In the genomic region with DNA sequence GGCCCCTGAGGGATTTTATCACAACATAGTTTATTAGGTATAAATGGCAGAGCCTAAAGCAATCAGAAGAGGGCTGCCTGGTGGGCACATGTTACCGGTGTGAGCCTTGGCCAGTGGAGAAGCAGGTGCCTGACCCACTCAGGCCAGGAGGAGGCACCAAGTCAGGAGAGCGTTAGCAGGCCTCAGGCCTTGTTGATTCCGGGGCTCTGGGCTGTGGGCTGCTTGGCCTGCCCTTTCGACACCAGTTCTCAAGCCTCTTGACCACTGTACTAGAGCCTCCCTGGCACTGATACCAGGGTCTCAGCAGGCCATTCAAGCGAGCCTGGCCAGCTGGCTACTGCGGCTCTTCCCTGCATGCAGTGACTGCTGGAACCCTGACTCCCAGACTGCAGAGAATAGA, we compare ENCODE assay signal across 20 cellular contexts. TPM values are rescaled to one million over a fixed set of nuclear protein-coding genes. Genes with fewer than 3 reads are reported as not detected.
DNase-seq lines count a peak whose midpoint lies in the region; ATAC-seq, FAIRE-seq and TF ChIP-seq lines count a peak whose summit lies in the region.
"Had no signal": no experiment of that assay in that cellular context is flagged by ENCODE, and none has a peak within 500 bp of the region (broad histone marks: within the 10 kb centered on the region; RNA-seq: fewer than 3 reads in every experiment).

No MANE protein-coding gene starts in this region.

- H3K9ac ChIP-seq in H1 (replicated peaks in 1 of 4; ENCODE audit: extremely low read depth in 1 of 4, low read depth in 3 of 4, low read length in 3 of 4): no peak overlapping the region
- H3K9ac ChIP-seq in neuronal stem cell (ENCODE audit: low read depth, low read length, poor library complexity): no peak overlapping the region
- H3K9ac ChIP-seq: GM23248 had no signal

- 0 out of 2 replicates have a peak overlapping the region, but pooled peaks have one; percentile 16 for H2BK5ac ChIP-seq in H1 (ENCODE audit: low read depth, low read length)
- H2BK5ac ChIP-seq in neuronal stem cell (ENCODE audit: low read length): no peak overlapping the region

- POLR2A ChIA-PET in H1 (lab: Charles Lee; ENCODE audit: partially characterized antibody): interaction anchor here (1.0 kb wide), 1 partner anchor 20 kb away, joined by 3 read pairs; no protein-coding TSS in a partner anchor

- no peaks in the 10 kb centered on the region for H3K27me3 Mint-ChIP-seq in GM23338 (ENCODE audit: insufficient read depth, low read depth, poor library complexity)

- no peaks in the 10 kb centered on the region for H3K9me3 Mint-ChIP-seq in GM23338
- H3K9me3 Mint-ChIP-seq: CD4-positive, alpha-beta memory T cell; HFFc6 had no signal

- H2BK20ac ChIP-seq in H1 (ENCODE audit: low read length): no peak overlapping the region

- no peaks in the 10 kb centered on the region for H3K36me3 Mint-ChIP-seq in GM23338 (ENCODE audit: low read depth)
- H3K36me3 Mint-ChIP-seq: CD4-positive, alpha-beta memory T cell had no signal

- H3K4ac ChIP-seq in H1 (replicated peaks; ENCODE audit: insufficient read length, low read depth, low read length): no peak overlapping the region
- H3K4ac ChIP-seq in neuronal stem cell (ENCODE audit: low read length): no peak overlapping the region

- H2BK15ac ChIP-seq in H1 (ENCODE audit: low read length): no peak overlapping the region
- H2BK15ac ChIP-seq in neuronal stem cell (ENCODE audit: low read length): peak overlapping the region; percentile 6

- peak; percentile 7 for DNase-seq in G401 (ENCODE audit: low spot score)
- no peak for DNase-seq in GM23338 (ENCODE audit: low spot score)
- no peak for DNase-seq in H1 (ENCODE audit: low read depth in 1 of 2, low spot score in 2 of 2)
- DNase-seq in neuronal stem cell (ENCODE audit: low spot score): no peak
- no peak for DNase-seq in medulla oblongata (ENCODE audit: extremely low spot score)
- DNase-seq in NCI-H345 (lab: John Stamatoyannopoulos, UW): no peak
- DNase-seq: ACHN; CD4-positive, alpha-beta memory T cell; DMS153; GM23248; H7; HFFc6; KG1 had no signal

- H3K27me3 ChIP-seq in GM23338 (ENCODE audit: insufficient read depth): no peaks in the 10 kb centered on the region
- H3K27me3 ChIP-seq in H1 (replicated peaks in 1 of 4; ENCODE audit: control insufficient read depth in 3 of 4, extremely low read depth in 1 of 4, insufficient read depth in 3 of 4, low read length in 3 of 4): no peaks in the 10 kb centered on the region
- H3K27me3 ChIP-seq in neuronal stem cell (ENCODE audit: control insufficient read depth in 3 of 3, insufficient read depth in 3 of 3, low read depth in 1 of 3, low read length in 3 of 3): peaks cover 0 to 15% (median 0%) of the 10 kb centered on the region in 3 experiments

- no peak overlapping the region for H3K23ac ChIP-seq in H1 (ENCODE audit: insufficient read length)
- peak overlapping the region; percentile 16 for H3K23ac ChIP-seq in neuronal stem cell (ENCODE audit: low read depth, low read length, poor library complexity)

- H3K14ac ChIP-seq in H1 (ENCODE audit: insufficient read length) (no peak overlapping the region), neuronal stem cell (ENCODE audit: low read length) (no peak overlapping the region)

- H3K36me3 ChIP-seq in GM23338 (ENCODE audit: insufficient read depth) (no peaks in the 10 kb centered on the region), H1 (ENCODE audit: control insufficient read depth in 2 of 4, insufficient read depth in 4 of 4, low read length in 3 of 4) (no peaks in the 10 kb centered on the region), neuronal stem cell (replicated peaks in 1 of 2; ENCODE audit: control insufficient read depth in 2 of 2, insufficient read depth in 2 of 2, low read length in 2 of 2) (no peaks in the 10 kb centered on the region)

- no peaks in the 10 kb centered on the region for H3K9me2 ChIP-seq in GM23338 (ENCODE audit: insufficient read depth)

- H2AK5ac ChIP-seq in H1 (ENCODE audit: low read depth, low read length) (no peak overlapping the region), neuronal stem cell (ENCODE audit: low read depth, low read length) (no peak overlapping the region)

- no peak overlapping the region for H3K56ac ChIP-seq in H1 (replicated peaks; ENCODE audit: insufficient read length, low read depth, low read length)

- no peak overlapping the region for H4K91ac ChIP-seq in H1 (replicated peaks; ENCODE audit: insufficient read length, low read length)
- H4K91ac ChIP-seq in neuronal stem cell (ENCODE audit: low read depth, low read length, poor library complexity): no peak overlapping the region

- TF ChIP-seq EP300 in H1 (IDR thresholded peaks at IDR 0.05; ENCODE audit: borderline replicate concordance in 1 of 2, low read depth in 2 of 2, low read length in 2 of 2): no peak

- FAIRE-seq in H1 (lab: Jason Lieb, UNC): no peak
- FAIRE-seq: A204.1, GM12878, HTR-8/SVneo had no signal

- H3K27ac ChIP-seq in GM23338 (ENCODE audit: low read depth) (no peak overlapping the region), H1 (ENCODE audit: low read depth, low read length) (no peak overlapping the region), neuronal stem cell (replicated peaks; ENCODE audit: low read length) (no peak overlapping the region)
- H3K27ac ChIP-seq: C4-2B, GM23248 had no signal

- no peak overlapping the region for H4K8ac ChIP-seq in H1 (ENCODE audit: extremely low read depth, insufficient read depth, low read length)
- H4K8ac ChIP-seq in neuronal stem cell (ENCODE audit: low read depth, low read length): no peak overlapping the region

- in situ Hi-C loops in G401 (cut with HindIII; ENCODE audit: low sequenced_read_pairs): no loop called here

- TF ChIP-seq POLR2A in H1 (IDR thresholded peaks at IDR 0.05; ENCODE audit: control extremely low read depth in 1 of 2, low read depth in 2 of 2, low read length in 2 of 2): no peak

- H3K4me1 ChIP-seq in GM23338 (ENCODE audit: insufficient read depth) (peaks cover 8% of the 10 kb centered on the region), H1 (replicated peaks in 1 of 4; ENCODE audit: control insufficient read depth in 3 of 4, insufficient read depth in 4 of 4, low read length in 3 of 4) (peaks cover 0 to 7% (median 4%) of the 10 kb centered on the region in 4 experiments; a peak in 5 of 7 replicates), neuronal stem cell (ENCODE audit: control insufficient read depth in 2 of 2, insufficient read depth in 1 of 2, low read depth in 1 of 2, low read length in 2 of 2) (peaks cover 0 to 7% of the 10 kb centered on the region in 2 donors)

- no peak overlapping the region for H3K27ac Mint-ChIP-seq in GM23338
- H3K27ac Mint-ChIP-seq: HFFc6 had no signal

- no peak overlapping the region for H2AFZ ChIP-seq in GM23338
- no peak overlapping the region for H2AFZ ChIP-seq in H1 (ENCODE audit: low read length)
- no peak overlapping the region for H2AFZ ChIP-seq in neuronal stem cell (ENCODE audit: low read length)
- H2AFZ ChIP-seq: GM23248 had no signal

- H3K4me1 Mint-ChIP-seq in GM23338: peaks cover 23% of the 10 kb centered on the region

- no peaks in the 10 kb centered on the region for H4K20me1 ChIP-seq in GM23338 (replicated peaks; ENCODE audit: insufficient read depth)
- H4K20me1 ChIP-seq in H1 (replicated peaks in 1 of 2; ENCODE audit: control insufficient read depth in 1 of 2, insufficient read depth in 2 of 2, low read length in 2 of 2): no peaks in the 10 kb centered on the region

- no peaks in the 10 kb centered on the region for H3K79me1 ChIP-seq in H1 (ENCODE audit: low read depth, low read length)
- no peaks in the 10 kb centered on the region for H3K79me1 ChIP-seq in neuronal stem cell (ENCODE audit: low read depth, low read length)

- H3K4me3 ChIP-seq in GM23338 (no peak overlapping the region), H1 (ENCODE audit: extremely low read depth in 1 of 4, insufficient read depth in 2 of 4, low read depth in 3 of 4, low read length in 4 of 4) (no peak overlapping the region), neuronal stem cell (ENCODE audit: low read length in 2 of 2) (no peak overlapping the region)
- H3K4me3 ChIP-seq: GM12878, GM23248 had no signal

- no peak overlapping the region for H4K5ac ChIP-seq in H1 (ENCODE audit: insufficient read length, low read depth, low read length)

- no peak overlapping the region for H3K18ac ChIP-seq in H1 (ENCODE audit: extremely low read depth, low read length)
- no peak overlapping the region for H3K18ac ChIP-seq in neuronal stem cell (ENCODE audit: low read length)

- peak; percentile 13; the same call in 1 of the 3 replicates for ATAC-seq in GM23338
- no peak for ATAC-seq in GM19397 (IDR thresholded peaks at IDR 0.05; ENCODE audit: unreplicated experiment)
- ATAC-seq: GM12878, HCT116 had no signal

- H3K4me2 ChIP-seq in GM23338 (no peak overlapping the region), H1 (ENCODE audit: insufficient read depth in 1 of 2, low read depth in 2 of 2, low read length in 2 of 2) (no peak overlapping the region), neuronal stem cell (ENCODE audit: insufficient read depth, low read length, poor library complexity, severe bottlenecking) (no peak overlapping the region)

- no peak overlapping the region for H3K4me3 Mint-ChIP-seq in GM23338
- H3K4me3 Mint-ChIP-seq: CD4-positive, alpha-beta memory T cell; HFFc6 had no signal

- no peaks in the 10 kb centered on the region for H3K79me2 ChIP-seq in GM23338 (replicated peaks; ENCODE audit: insufficient read depth)
- no peaks in the 10 kb centered on the region for H3K79me2 ChIP-seq in H1 (ENCODE audit: control insufficient read depth in 1 of 2, insufficient read depth in 2 of 2, low read length in 2 of 2)

- TF ChIP-seq CTCF in GM23338 (conservative IDR thresholded peaks at IDR 0.05; ENCODE audit: low read depth in 2 of 2) (no peak), H1 (IDR thresholded peaks at IDR 0.05; ENCODE audit: control extremely low read depth in 1 of 3, insufficient read depth in 1 of 3, low read depth in 1 of 3, low read length in 3 of 3) (peak; percentile 10 to 16 (median 12); a peak in 3 of 4 replicates)

- TF ChIP-seq RAD21 in H1 (IDR thresholded peaks at IDR 0.05 in 1 of 2, conservative IDR thresholded peaks at IDR 0.05 in 1 of 2; ENCODE audit: low read depth in 2 of 2, low read length in 2 of 2): no peak; a peak in 1 of 4 replicates

- H2BK12ac ChIP-seq in H1 (ENCODE audit: low read depth, low read length) (peak overlapping the region; percentile 53; the same call in 1 of the 2 replicates), neuronal stem cell (ENCODE audit: low read length) (no peak overlapping the region)

- H2BK120ac ChIP-seq in H1 (replicated peaks; ENCODE audit: low read depth, low read length) (no peak overlapping the region), neuronal stem cell (ENCODE audit: low read depth, low read length) (no peak overlapping the region)

- CTCF ChIA-PET in H1 (lab: Charles Lee; ENCODE audit: partially characterized antibody): interaction anchor here (0.9 to 1.4 kb wide), 3 partner anchors 9 to 203 kb away, joined by 3 to 6 read pairs (median 4); no protein-coding TSS in a partner anchor

- WGBS in H1 (ENCODE audit: extremely low coverage in 1 of 2, insufficient coverage in 1 of 2, insufficient read length in 1 of 2, insufficient replicate concordance in 2 of 2, low coverage in 1 of 2, low lambda C conversion rate in 2 of 2, missing lambda C conversion rate in 1 of 2), 2 experiments: 96% methylated on average over 6 of the region's 6 CpGs; no CpG with 5 or more reads in 1 of the 2 experiments
- WGBS in neuronal stem cell (ENCODE audit: extremely low coverage in 2 of 2, insufficient read length in 2 of 2, insufficient replicate concordance in 1 of 2), 2 donors: no CpG with 5 or more reads among the region's 6 CpGs

- no peaks in the 10 kb centered on the region for H3K23me2 ChIP-seq in H1 (ENCODE audit: low read depth, low read length)

- no peaks in the 10 kb centered on the region for H3F3A ChIP-seq in GM23338 (replicated peaks; ENCODE audit: low read depth)

- H3K9me3 ChIP-seq in H1 (ENCODE audit: insufficient read depth in 2 of 2, low read depth in 1 of 2, low read length in 1 of 2) (no peaks in the 10 kb centered on the region), neuronal stem cell (replicated peaks in 1 of 2; ENCODE audit: control insufficient read depth in 2 of 2, insufficient read depth in 1 of 2, low read depth in 1 of 2, low read length in 2 of 2) (no peaks in the 10 kb centered on the region)

RNA-seq across cellular contexts. Expression of gene CLDN14, which starts 20.8 kb away (rescaled TPM):
- not detected in 2 replicates for total RNA-seq in G401 (2014; rRNA removed; shearing (Covaris generic))
- total RNA-seq in GM23338 (2014; rRNA removed; shearing (Covaris generic)): not detected in 2 replicates
- not detected in 2 replicates for polyA plus RNA-seq in GM23338 (2016; fragmentation: Nextera tagmentation; extraction: Ambion mirVana)
- total RNA-seq in H1 (2021; fragmentation: NEBNext Ultra II Directional; extraction: Animal tissue kit (Norgen Biotek cat#: 25700)): not detected in 2 replicates
- 0.08 and 0.20 TPM in 2 replicates for polyA plus RNA-seq in H1 (2011; rRNA removed)
- 0.18 TPM for polyA plus RNA-seq in H1 (2011; cell fraction: cytosol; rRNA removed)
- not detected for polyA plus RNA-seq in H1 (2011; cell fraction: nucleus; rRNA removed)
- not detected in 4 replicates for polyA plus RNA-seq in H1 (2012, experiment 1 of 2)
- polyA plus RNA-seq in H1 (2012, experiment 2 of 2): not detected
- not detected for polyA plus RNA-seq in H1 (2013, experiment 1 of 2)
- polyA plus RNA-seq in H1 (2013, experiment 2 of 2): not detected
- polyA minus RNA-seq in H1 (2011; rRNA and poly(A)+ RNA removed): not detected in 2 replicates
- not detected for polyA minus RNA-seq in H1 (2011; cell fraction: cytosol; rRNA and poly(A)+ RNA removed)
- not detected for polyA minus RNA-seq in H1 (2011; cell fraction: nucleus; rRNA and poly(A)+ RNA removed)
- polyA plus RNA-seq in neuronal stem cell (2013, experiment 1 of 2): not detected
- not detected for polyA plus RNA-seq in neuronal stem cell (2013, experiment 2 of 2)
- total RNA-seq: CD4-positive, alpha-beta memory T cell; GM23248; H7 had no signal
- polyA plus RNA-seq: BJ; CD4-positive, alpha-beta memory T cell; GM23248 had no signal

Comparison
In these comparisons a context has a peak if more than half of its experiments do, and no peak if none do; other contexts are left out.
1. CTCF ChIP-seq: peak in H1 (3 of 3); none in GM23338 (0 of 2).